13 cellular contexts compared by ENCODE assay signal in the genomic region with DNA sequence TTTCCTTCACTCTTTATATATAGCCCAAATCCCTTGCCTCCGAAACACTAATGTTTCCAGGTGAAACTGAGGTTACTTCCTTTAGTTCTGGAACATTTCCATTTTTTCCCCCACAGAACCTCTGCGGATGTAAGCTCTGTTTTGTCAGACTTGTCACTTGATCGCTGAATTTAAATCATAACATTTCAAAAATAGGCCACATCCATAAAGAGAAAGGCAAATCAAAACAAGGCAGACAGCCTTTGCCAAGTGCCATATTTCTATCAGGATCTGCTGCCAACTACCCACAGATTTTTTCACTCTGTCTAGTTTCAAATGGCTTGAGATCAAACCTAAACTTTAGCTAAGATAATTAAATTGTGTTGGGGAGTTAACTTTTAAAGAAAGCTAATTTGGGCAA.
DNase-seq lines count a peak whose midpoint lies in the region; ATAC-seq and TF ChIP-seq lines count a peak whose summit lies in the region.
"Had no signal": no experiment of that assay in that cellular context is flagged by ENCODE, and none has a peak within 500 bp of the region (broad histone marks: within the 10 kb centered on the region; RNA-seq: fewer than 3 reads in every experiment).

No MANE protein-coding gene starts in this region.

- H3K27ac Mint-ChIP-seq in activated naive CD4-positive, alpha-beta T cell treated with anti-CD3 and anti-CD28 coated beads, Interleukin-2, amount 10 ng/mL, durations not matched to agents 7 days and 5 days, result peak overlapping the region; percentile 96
- peak overlapping the region; percentile 93 for H3K27ac Mint-ChIP-seq in activated naive CD8-positive, alpha-beta T cell treated with anti-CD3 and anti-CD28 coated beads, Interleukin-2, amount 50 U/mL, for 24 hours
- H3K27ac Mint-ChIP-seq: H9 had no signal

- no peaks in the 10 kb centered on the region for H3K9me3 Mint-ChIP-seq in activated naive CD4-positive, alpha-beta T cell treated with anti-CD3 and anti-CD28 coated beads, Interleukin-2, amount 10 ng/mL, durations not matched to agents 7 days and 5 days
- H3K9me3 Mint-ChIP-seq in activated naive CD8-positive, alpha-beta T cell treated with anti-CD3 and anti-CD28 coated beads, Interleukin-2, amount 50 U/mL, for 24 hours, result no peaks in the 10 kb centered on the region
- H3K9me3 Mint-ChIP-seq: H9 had no signal

- peaks cover 43% of the 10 kb centered on the region for H3K36me3 Mint-ChIP-seq in activated naive CD4-positive, alpha-beta T cell treated with anti-CD3 and anti-CD28 coated beads, Interleukin-2, amount 10 ng/mL, durations not matched to agents 7 days and 5 days
- peaks cover 18% of the 10 kb centered on the region for H3K36me3 Mint-ChIP-seq in activated naive CD8-positive, alpha-beta T cell treated with anti-CD3 and anti-CD28 coated beads, Interleukin-2, amount 50 U/mL, for 24 hours (ENCODE audit: low read depth)

- no peak for TF ChIP-seq CTCF in upper lobe of right lung (IDR thresholded peaks at IDR 0.05)
- TF ChIP-seq CTCF in RWPE1 (conservative IDR thresholded peaks at IDR 0.05; ENCODE audit: low read depth), result no peak

- POLR2A ChIA-PET in RWPE1 (lab: Yijun Ruan, JAX; ENCODE audit: low non-redundant PET), result no interaction called here

- intact Hi-C loops in upper lobe of right lung (cut with DNase I), result loop anchor here (5.0 kb wide), 1 partner anchor 112 kb away; no protein-coding TSS in a partner anchor

- no peaks in the 10 kb centered on the region for H3K9me3 ChIP-seq in muscle layer of duodenum (ENCODE audit: control insufficient read depth in 1 of 2, low read length in 2 of 2)
- H3K9me3 ChIP-seq in upper lobe of right lung, result no peaks in the 10 kb centered on the region
- H3K9me3 ChIP-seq: heart left ventricle had no signal

- ATAC-seq in activated naive CD8-positive, alpha-beta T cell treated with anti-CD3 and anti-CD28 coated beads, Interleukin-2, amount 50 U/mL, for 24 hours, result no peak
- no peak for ATAC-seq in upper lobe of right lung
- ATAC-seq: heart left ventricle, sciatic nerve had no signal

- H3K36me3 ChIP-seq in muscle layer of duodenum (ENCODE audit: control insufficient read depth in 1 of 2, insufficient read depth in 2 of 2, low read length in 2 of 2) (no peaks in the 10 kb centered on the region), upper lobe of right lung (no peaks in the 10 kb centered on the region)
- H3K36me3 ChIP-seq: heart left ventricle had no signal

- peaks cover 13 to 46% of the 10 kb centered on the region in 2 donors for H3K4me1 ChIP-seq in muscle layer of duodenum (ENCODE audit: control insufficient read depth in 1 of 2, insufficient read depth in 2 of 2, low read length in 2 of 2)
- H3K4me1 ChIP-seq in upper lobe of right lung, result peaks cover 59% of the 10 kb centered on the region

- H3K4me1 Mint-ChIP-seq in activated naive CD4-positive, alpha-beta T cell treated with anti-CD3 and anti-CD28 coated beads, Interleukin-2, amount 10 ng/mL, durations not matched to agents 7 days and 5 days, result peaks cover 90% of the 10 kb centered on the region
- peaks cover 89% of the 10 kb centered on the region for H3K4me1 Mint-ChIP-seq in activated naive CD8-positive, alpha-beta T cell treated with anti-CD3 and anti-CD28 coated beads, Interleukin-2, amount 50 U/mL, for 24 hours

- CTCF ChIA-PET in activated naive CD4-positive, alpha-beta T cell treated with anti-CD3 and anti-CD28 coated beads, Interleukin-2, amount 10 ng/mL, durations not matched to agents 7 days and 5 days (lab: Charles Lee), result interaction anchor here (0.8 to 1.8 kb wide), 4 partner anchors 12 to 122 kb away, joined by 3 to 11 read pairs (median 4); no protein-coding TSS in a partner anchor
- CTCF ChIA-PET in RWPE1 (lab: Yijun Ruan, JAX), result no interaction called here

- H3K27me3 ChIP-seq in muscle layer of duodenum (ENCODE audit: low read depth, low read length) (no peaks in the 10 kb centered on the region), upper lobe of right lung (no peaks in the 10 kb centered on the region)
- H3K27me3 ChIP-seq: heart left ventricle had no signal

- no peak for DNase-seq in activated naive CD4-positive, alpha-beta T cell treated with anti-CD3 and anti-CD28 coated beads, Interleukin-2, amount 10 ng/mL, durations not matched to agents 7 days and 5 days
- no peak for DNase-seq in activated naive CD4-positive, alpha-beta T cell treated with Interleukin-2 at 50 U/mL for 16 hours
- no peak for DNase-seq in activated naive CD8-positive, alpha-beta T cell treated with anti-CD3 and anti-CD28 coated beads, Interleukin-2, amount 50 U/mL, for 24 hours
- no peak for DNase-seq in upper lobe of right lung
- DNase-seq in NCI-H526 (lab: John Stamatoyannopoulos, UW), result no peak
- DNase-seq in RWPE1 (ENCODE audit: low spot score), result no peak
- DNase-seq in NCI-H82 treated with DMSO at 0.1 percent for 48 hours (lab: John Stamatoyannopoulos, UW; ENCODE audit: unreplicated experiment), result no peak
- DNase-seq: activated CD4-positive, CD25-positive, alpha-beta regulatory T cell treated with anti-CD3 and anti-CD28 coated beads, Interleukin-2, amount 50 U/mL, for 72 hours; H9; heart left ventricle; NCI-H510A had no signal

- H3K4me3 Mint-ChIP-seq in activated naive CD4-positive, alpha-beta T cell treated with anti-CD3 and anti-CD28 coated beads, Interleukin-2, amount 10 ng/mL, durations not matched to agents 7 days and 5 days, result peak overlapping the region; percentile 11
- H3K4me3 Mint-ChIP-seq in activated naive CD8-positive, alpha-beta T cell treated with anti-CD3 and anti-CD28 coated beads, Interleukin-2, amount 50 U/mL, for 24 hours, result peak overlapping the region; percentile 85
- H3K4me3 Mint-ChIP-seq: H9 had no signal

- H3K4me3 ChIP-seq in muscle layer of duodenum (ENCODE audit: low read depth in 1 of 2, low read length in 2 of 2), result no peak overlapping the region
- H3K4me3 ChIP-seq in upper lobe of right lung, result no peak overlapping the region
- H3K4me3 ChIP-seq: heart left ventricle had no signal

- H3K27ac ChIP-seq in muscle layer of duodenum (ENCODE audit: low read length), result peak overlapping the region; percentile 6
- H3K27ac ChIP-seq in upper lobe of right lung, result peak overlapping the region; percentile 47
- H3K27ac ChIP-seq in RWPE1, result no peak overlapping the region

- H3K27me3 Mint-ChIP-seq in activated naive CD4-positive, alpha-beta T cell treated with anti-CD3 and anti-CD28 coated beads, Interleukin-2, amount 10 ng/mL, durations not matched to agents 7 days and 5 days, result no peaks in the 10 kb centered on the region
- peaks cover 3% of the 10 kb centered on the region for H3K27me3 Mint-ChIP-seq in activated naive CD8-positive, alpha-beta T cell treated with anti-CD3 and anti-CD28 coated beads, Interleukin-2, amount 50 U/mL, for 24 hours
